In the genomic region with DNA sequence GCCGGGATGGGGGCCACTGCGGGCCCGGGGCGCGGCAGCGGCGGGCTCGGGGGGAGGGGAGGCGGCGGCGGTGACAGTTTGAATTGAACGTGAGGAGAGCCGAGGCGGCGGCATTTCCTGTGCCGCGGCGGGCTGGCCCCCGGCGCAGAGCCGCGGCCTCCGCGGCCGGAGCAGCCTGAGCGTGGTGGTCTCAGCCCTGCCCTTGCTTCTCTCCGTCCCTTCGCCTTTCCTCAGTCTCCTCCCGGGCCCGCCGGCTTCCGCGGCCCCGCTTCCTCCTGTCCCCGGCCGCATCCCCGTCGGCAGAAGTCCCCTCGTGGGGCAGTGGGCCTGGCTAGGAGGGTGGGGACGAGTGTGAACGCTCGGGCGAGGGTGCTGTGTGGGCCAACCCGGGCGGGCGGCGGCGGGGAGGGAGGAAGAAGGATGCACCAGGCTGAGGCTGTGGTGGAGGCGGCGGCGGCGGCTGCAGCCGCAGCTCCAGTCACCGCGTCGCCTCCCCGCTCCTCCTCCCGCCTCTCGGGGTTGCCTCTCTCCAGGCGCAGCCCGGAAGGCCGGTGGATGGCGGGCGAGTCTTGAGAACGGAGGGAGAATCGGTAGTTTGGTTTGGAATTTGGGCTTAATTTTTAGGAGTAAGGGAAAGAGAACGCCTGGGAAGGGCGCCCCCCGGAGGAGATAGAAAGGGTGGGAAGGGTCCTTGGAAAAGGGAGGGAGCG, we compare ENCODE assay signal across 8 cellular contexts. TPM values are rescaled to one million over a fixed set of nuclear protein-coding genes. Genes with fewer than 3 reads are reported as not detected.
A peak's percentile ranks its signal among the peaks of the same experiment; 100 is the strongest.
DNase-seq lines count a peak whose midpoint lies in the region; ATAC-seq and TF ChIP-seq lines count a peak whose summit lies in the region.

No MANE protein-coding gene starts in this region.

- ATAC-seq in GM18858 (IDR thresholded peaks at IDR 0.05; ENCODE audit: unreplicated experiment), result peak; percentile 12
- ATAC-seq in HG03095 (IDR thresholded peaks at IDR 0.05; ENCODE audit: unreplicated experiment), result peak; percentile 24

- peak overlapping the region; percentile 98 for H3K4me3 Mint-ChIP-seq in chondrocyte (ENCODE audit: unreplicated experiment)

- no peaks in the 10 kb centered on the region for H3K27me3 Mint-ChIP-seq in chondrocyte (ENCODE audit: low read depth)

- peak; percentile 63 for DNase-seq in AG08395 (ENCODE audit: low spot score)
- peak; percentile 64 to 66 for DNase-seq in NCI-H446 (lab: John Stamatoyannopoulos, UW)
- DNase-seq in activated CD4-positive, alpha-beta T cell treated with anti-CD3 and anti-CD28 coated beads for 24 hours (ENCODE audit: low read depth in 2 of 2), result peak; percentile 51 to 57
- DNase-seq in chondrocyte (ENCODE audit: low spot score), result peak; percentile 92
- DNase-seq in left kidney (ENCODE audit: low read depth, low spot score), result peak; percentile 92
- DNase-seq in stimulated activated CD4-positive, alpha-beta T cell treated with anti-CD3 and anti-CD28 coated beads, Interleukin-2, amount 100 ng/mL, for 24 hours, result peak; percentile 74 to 75

- peaks cover 44% of the 10 kb centered on the region for H3K4me1 Mint-ChIP-seq in chondrocyte (ENCODE audit: low read depth)

- TF ChIP-seq CTCF in chondrocyte (IDR thresholded peaks at IDR 0.05), result peak; percentile 93

- H3K27ac Mint-ChIP-seq in chondrocyte (ENCODE audit: unreplicated experiment), result peak overlapping the region; percentile 96

- no peaks in the 10 kb centered on the region for H3K9me3 Mint-ChIP-seq in chondrocyte (ENCODE audit: low read depth)

- H3K36me3 Mint-ChIP-seq in chondrocyte (ENCODE audit: low read depth), result no peaks in the 10 kb centered on the region

RNA-seq across cellular contexts. Expression of a gene that starts 0.7 kb away (rescaled TPM):
- 380 to 386 TPM (median 383 TPM) in 3 replicates for total RNA-seq in chondrocyte

Comparison
In these comparisons a context has a peak if more than half of its experiments do, and no peak if none do; other contexts are left out.
1. Peak in every context shown above with its lines: DNase-seq and ATAC-seq.